9 cellular contexts compared by ENCODE assay signal in genomic region chr18:51039138-51040112, GRCh38. TPM values are rescaled to one million over a fixed set of nuclear protein-coding genes. Genes with fewer than 3 reads are reported as not detected.
DNase-seq lines count a peak whose midpoint lies in the region; ATAC-seq and TF ChIP-seq lines count a peak whose summit lies in the region.
"Had no signal": no experiment of that assay in that cellular context is flagged by ENCODE, and none has a peak within 500 bp of the region (broad histone marks: within the 10 kb centered on the region; RNA-seq: fewer than 3 reads in every experiment).

No MANE protein-coding gene starts in this region.

- H3K4me3 ChIP-seq in fibroblast of mammary gland (ENCODE audit: control insufficient read depth, low read depth, low read length) (no peak overlapping the region), thoracic aorta (peak overlapping the region; percentile 31), hepatocyte (no peak overlapping the region)

- H3K27me3 Mint-ChIP-seq in activated naive CD4-positive, alpha-beta T cell treated with anti-CD3 and anti-CD28 coated beads for 36 hours (ENCODE audit: low read depth) = no peaks in the 10 kb centered on the region

- H3K27ac ChIP-seq in thoracic aorta (no peak overlapping the region), hepatocyte (no peak overlapping the region)

- 61% methylated on average over 8 of the region's 8 CpGs for WGBS in hepatocyte (ENCODE audit: low lambda C conversion rate, missing lambda C conversion rate)

- no peak overlapping the region for H2AFZ ChIP-seq in hepatocyte

- no peaks in the 10 kb centered on the region for H3K9me3 ChIP-seq in thoracic aorta
- H3K9me3 ChIP-seq in hepatocyte (ENCODE audit: low read depth) = no peaks in the 10 kb centered on the region

- peak; percentile 27 for DNase-seq in activated naive CD4-positive, alpha-beta T cell treated with anti-CD3 and anti-CD28 coated beads for 36 hours
- no peak for DNase-seq in activated naive CD4-positive, alpha-beta T cell (lab: John Stamatoyannopoulos, UW)
- peak; percentile 23 for DNase-seq in fibroblast of mammary gland (ENCODE audit: low read depth)
- no peak for DNase-seq in thoracic aorta (ENCODE audit: low spot score)
- no peak for DNase-seq in OCI-M2 (lab: John Stamatoyannopoulos, UW; ENCODE audit: unreplicated experiment)
- no peak for DNase-seq in NCI-H1417 (lab: John Stamatoyannopoulos, UW)
- no peak for DNase-seq in hepatocyte (ENCODE audit: low spot score)
- DNase-seq: COR-L47 had no signal

- peak overlapping the region; percentile 61 for H3K27ac Mint-ChIP-seq in activated naive CD4-positive, alpha-beta T cell treated with anti-CD3 and anti-CD28 coated beads for 36 hours

- H3K36me3 ChIP-seq in thoracic aorta (no peaks in the 10 kb centered on the region), hepatocyte (replicated peaks; ENCODE audit: insufficient read depth, low read depth) (no peaks in the 10 kb centered on the region)

- peaks cover 10% of the 10 kb centered on the region for H3K36me3 Mint-ChIP-seq in activated naive CD4-positive, alpha-beta T cell treated with anti-CD3 and anti-CD28 coated beads for 36 hours (ENCODE audit: low read depth)

- no peaks in the 10 kb centered on the region for H3K27me3 ChIP-seq in thoracic aorta (replicated peaks; ENCODE audit: insufficient read depth)
- no peaks in the 10 kb centered on the region for H3K27me3 ChIP-seq in hepatocyte

- ATAC-seq in HG03565 (IDR thresholded peaks at IDR 0.05; ENCODE audit: unreplicated experiment) (peak; percentile 42), thoracic aorta (ENCODE audit: insufficient number of reproducible peaks, low FRiP score, low read depth) (no peak)

- H3K4me2 ChIP-seq in hepatocyte = no peak overlapping the region

- H3K79me2 ChIP-seq in hepatocyte = peaks cover 100% of the 10 kb centered on the region

- no peaks in the 10 kb centered on the region for H3K9me3 Mint-ChIP-seq in activated naive CD4-positive, alpha-beta T cell treated with anti-CD3 and anti-CD28 coated beads for 36 hours

- peaks cover 86% of the 10 kb centered on the region for H3K4me1 Mint-ChIP-seq in activated naive CD4-positive, alpha-beta T cell treated with anti-CD3 and anti-CD28 coated beads for 36 hours (ENCODE audit: low read depth)

- H3K4me1 ChIP-seq in thoracic aorta (ENCODE audit: control insufficient read depth in 1 of 2, low read depth in 2 of 2) (peaks cover 69 to 85% of the 10 kb centered on the region in 2 donors), hepatocyte (ENCODE audit: insufficient read depth) (peaks cover 15% of the 10 kb centered on the region)

- intact Hi-C loops in activated naive CD4-positive, alpha-beta T cell treated with anti-CD3 and anti-CD28 coated beads for 36 hours (cut with micrococcal nuclease) = loop anchor here (1.0 kb wide), 1 partner anchor 8 kb away; no protein-coding TSS in a partner anchor

- peaks cover 99% of the 10 kb centered on the region for H4K20me1 ChIP-seq in hepatocyte (ENCODE audit: insufficient read depth, poor library complexity, severe bottlenecking)

- H3K9me2 ChIP-seq in hepatocyte (replicated peaks; ENCODE audit: insufficient read depth) = no peaks in the 10 kb centered on the region

- CTCF ChIA-PET in activated naive CD4-positive, alpha-beta T cell treated with anti-CD3 and anti-CD28 coated beads for 36 hours (lab: Charles Lee) = interaction anchor here (0.7 to 2.4 kb wide), 6 partner anchors 7 to 219 kb away, joined by 3 to 11 read pairs (median 6); partner anchors contain the start of gene MEX3C

- no peak for TF ChIP-seq CTCF in fibroblast of mammary gland (conservative IDR thresholded peaks at IDR 0.05; ENCODE audit: control insufficient read depth, insufficient read depth, low read depth, low read length)
- TF ChIP-seq CTCF in thoracic aorta (IDR thresholded peaks at IDR 0.05) = no peak
- TF ChIP-seq CTCF in hepatocyte (IDR thresholded peaks at IDR 0.05; ENCODE audit: poor library complexity) = no peak

- no peak overlapping the region for H3K4me3 Mint-ChIP-seq in activated naive CD4-positive, alpha-beta T cell treated with anti-CD3 and anti-CD28 coated beads for 36 hours

RNA-seq across cellular contexts. Expression of gene SMAD4, which starts 9.4 kb away (rescaled TPM):
- 10 to 100 TPM; 72.0 to 75.1 TPM for total RNA-seq in activated naive CD4-positive, alpha-beta T cell treated with anti-CD3 and anti-CD28 coated beads for 36 hours
- total RNA-seq in thoracic aorta (100 to 1,000 TPM; 115 to 155 TPM), hepatocyte (109 and 116 TPM in 2 replicates)
- 62.5 and 64.4 TPM in 2 replicates for polyA plus RNA-seq in hepatocyte

Comparison
In these comparisons a context has a peak if more than half of its experiments do, and no peak if none do; other contexts are left out.
1. DNase-seq: peak in activated naive CD4-positive, alpha-beta T cell treated with anti-CD3 and anti-CD28 coated beads for 36 hours (single experiment) and fibroblast of mammary gland (single experiment); none in activated naive CD4-positive, alpha-beta T cell (0 of 4), thoracic aorta (single experiment), OCI-M2 (single experiment), NCI-H1417 (0 of 3) and hepatocyte (single experiment).